10 cellular contexts compared by ENCODE assay signal in the genomic region with DNA sequence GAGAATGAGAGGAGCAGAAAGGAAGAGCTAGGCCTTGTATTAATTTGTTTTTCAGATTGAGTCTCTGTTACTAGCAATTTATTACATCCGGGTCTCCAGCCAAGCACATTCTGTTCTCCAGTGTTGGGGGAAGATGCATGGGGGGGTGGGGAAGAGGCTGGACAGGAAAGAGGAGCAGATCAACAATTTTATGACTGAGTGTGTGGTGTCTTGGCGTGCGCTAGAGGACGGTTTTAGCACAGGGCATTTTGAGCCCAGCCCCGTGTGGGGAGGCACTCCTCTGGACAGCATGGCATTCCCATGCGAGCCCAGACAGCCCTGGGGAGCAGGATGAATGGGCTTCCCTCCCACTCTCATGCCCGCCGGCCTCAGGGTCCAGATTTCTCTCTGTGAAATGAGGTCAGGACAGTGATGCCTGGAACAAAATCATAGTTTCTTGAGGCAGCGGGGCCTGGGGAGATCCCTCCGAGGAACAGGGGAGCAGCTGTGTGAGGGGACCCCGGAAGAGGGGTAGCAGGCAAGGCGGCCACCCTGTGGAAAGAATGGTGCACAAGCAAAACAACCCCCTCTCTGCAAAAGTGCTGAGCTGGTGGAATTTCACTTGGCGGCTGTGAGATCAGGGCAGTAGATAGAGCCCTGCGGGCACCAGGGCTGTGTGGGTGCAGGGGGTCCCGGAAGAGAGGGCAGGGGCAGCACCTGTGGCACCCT. TPM values are rescaled to one million over a fixed set of nuclear protein-coding genes. Genes with fewer than 3 reads are reported as not detected.
DNase-seq lines count a peak whose midpoint lies in the region; ATAC-seq and TF ChIP-seq lines count a peak whose summit lies in the region.
"Had no signal": no experiment of that assay in that cellular context is flagged by ENCODE, and none has a peak within 500 bp of the region (broad histone marks: within the 10 kb centered on the region; RNA-seq: fewer than 3 reads in every experiment).

No MANE protein-coding gene starts in this region.

- no peaks in the 10 kb centered on the region for H3K9me2 ChIP-seq in OCI-LY7 (ENCODE audit: insufficient read depth, low read length)

- peaks cover 21 to 54% of the 10 kb centered on the region in 2 donors for H3K4me1 Mint-ChIP-seq in effector memory CD8-positive, alpha-beta T cell (ENCODE audit: low read depth in 2 of 2)

- POLR2A ChIA-PET in OCI-LY7 (lab: Charles Lee), result interaction anchor here (0.5 kb wide), 2 partner anchors 11 to 31 kb away, joined by 3 read pairs; no protein-coding TSS in a partner anchor

- CTCF ChIA-PET in OCI-LY7 (lab: Charles Lee; ENCODE audit: unreplicated experiment), result no interaction called here

- H3K79me2 ChIP-seq in OCI-LY7 (ENCODE audit: insufficient read depth, low read depth, low read length), result no peaks in the 10 kb centered on the region

- DNase-seq in HCEC 1CT (peak; percentile 57), lower leg skin (ENCODE audit: low spot score in 2 of 2) (peak; percentile 80 to 91), OCI-LY7 (ENCODE audit: low spot score) (no peak), CD1c-positive myeloid dendritic cell (ENCODE audit: extremely low spot score) (no peak), DMS114 treated with DMSO at 0.1 percent for 48 hours (lab: John Stamatoyannopoulos, UW; ENCODE audit: unreplicated experiment) (no peak), NCI-H226 (no peak)
- no peak for DNase-seq in effector memory CD8-positive, alpha-beta T cell
- DNase-seq: glutamatergic neuron, NCI-H187 had no signal

- no peaks in the 10 kb centered on the region for H4K20me1 ChIP-seq in OCI-LY7 (ENCODE audit: insufficient read depth, low read length)

- no peaks in the 10 kb centered on the region for H3K36me3 ChIP-seq in OCI-LY7 (ENCODE audit: insufficient read depth, low read length)

- intact Hi-C loops in lower leg skin (cut with DNase I; ENCODE audit: low total_unique reads), result loop anchor here (5.0 kb wide), 1 partner anchor 952 kb away; no protein-coding TSS in a partner anchor
- intact Hi-C loops in OCI-LY7 (cut with micrococcal nuclease; ENCODE audit: unreplicated experiment), result no loop called here

- TF ChIP-seq CTCF in lower leg skin (IDR thresholded peaks at IDR 0.05) (no peak), OCI-LY7 (conservative IDR thresholded peaks at IDR 0.05; ENCODE audit: low read length) (no peak)

- no peaks in the 10 kb centered on the region for H3K9me3 Mint-ChIP-seq in effector memory CD8-positive, alpha-beta T cell

- H3K4me2 ChIP-seq in OCI-LY7 (ENCODE audit: low read length), result no peak overlapping the region

- H3K4me3 ChIP-seq in lower leg skin (ENCODE audit: low read depth, poor library complexity, severe bottlenecking) (no peak overlapping the region), skin epidermis (no peak overlapping the region), OCI-LY7 (ENCODE audit: low read depth, low read length, poor library complexity, severe bottlenecking) (no peak overlapping the region)

- H3K27ac ChIP-seq in skin epidermis (peak overlapping the region in 16 of 21 experiments; percentile 4 to 87 (median 66)), OCI-LY7 (ENCODE audit: low read depth, low read length, poor library complexity, severe bottlenecking) (no peak overlapping the region)

- H3K27ac Mint-ChIP-seq in effector memory CD8-positive, alpha-beta T cell, result peak overlapping the region; percentile 75 to 89

- no TSS peak for BruUV-seq in OCI-LY7 (replicated peaks; lab: Mats Ljungman, UMichigan)

- H3K4me3 Mint-ChIP-seq in effector memory CD8-positive, alpha-beta T cell, result peak overlapping the region in 1 of 2 donors; percentile 75

- no peaks in the 10 kb centered on the region for H3K27me3 Mint-ChIP-seq in effector memory CD8-positive, alpha-beta T cell

- H2AFZ ChIP-seq in OCI-LY7 (ENCODE audit: low read length), result no peak overlapping the region

- TF ChIP-seq POLR2A in lower leg skin (IDR thresholded peaks at IDR 0.05), result no peak

- no peaks in the 10 kb centered on the region for H3K9me3 ChIP-seq in OCI-LY7 (ENCODE audit: low read length)

- peak; percentile 30 for ATAC-seq in effector memory CD8-positive, alpha-beta T cell (replicated peaks)

- no peaks in the 10 kb centered on the region for H3K36me3 Mint-ChIP-seq in effector memory CD8-positive, alpha-beta T cell (ENCODE audit: insufficient read depth)

- no peaks in the 10 kb centered on the region for H3K4me1 ChIP-seq in OCI-LY7 (ENCODE audit: insufficient read depth, low read length, poor library complexity, severe bottlenecking)

- 35 to 41% methylated on average over 12 to 15 of the region's 15 CpGs for WGBS in lower leg skin, 2 donors

RNA-seq across cellular contexts. Expression of a gene that starts 16.3 kb away (rescaled TPM):
- total RNA-seq in lower leg skin, result 10 to 100 TPM in 2 of 4 donors, 1 to 10 TPM in 2; 7.2 to 32.2 (median 16.8) TPM
- not detected in 2 replicates for total RNA-seq in OCI-LY7 (2014; rRNA removed; shearing (Covaris generic))
- 0.27 and 0.53 TPM in 2 replicates for total RNA-seq in OCI-LY7 (2022)

Comparison
In these comparisons a context has a peak if more than half of its experiments do, and no peak if none do; other contexts are left out.
1. DNase-seq: peak in HCEC 1CT (single experiment) and lower leg skin (2 of 2); none in effector memory CD8-positive, alpha-beta T cell (0 of 3), OCI-LY7 (single experiment), CD1c-positive myeloid dendritic cell (single experiment), DMS114 treated with DMSO at 0.1 percent for 48 hours (single experiment) and NCI-H226 (single experiment).
2. RNA of a gene that starts 16.3 kb away (total RNA-seq): 7.2 to 32.2 TPM in lower leg skin; 0.27 to 0.53 TPM in OCI-LY7; every median in the first group is over 4 times any median in the second.